In the genomic region with DNA sequence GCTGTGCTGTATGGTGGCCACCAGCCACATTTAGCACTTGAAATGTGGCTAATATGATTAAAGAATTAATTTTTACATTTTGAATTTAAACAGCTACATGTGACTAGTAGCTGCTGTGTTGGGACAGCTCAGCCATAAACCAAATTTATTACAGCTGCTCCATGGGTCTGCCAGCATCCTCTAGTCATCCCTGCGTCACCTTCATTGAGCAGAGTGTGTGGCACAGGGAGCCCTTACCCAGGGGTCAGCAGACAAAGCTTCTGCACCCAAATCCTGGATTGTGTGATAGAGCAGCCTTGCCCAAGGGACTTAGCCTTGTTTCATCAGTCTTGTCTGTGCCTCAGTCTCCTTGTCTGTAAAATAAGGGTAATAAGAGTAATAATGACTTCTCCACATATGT, we compare ENCODE assay signal across 26 cellular contexts. TPM values are rescaled to one million over a fixed set of nuclear protein-coding genes. Genes with fewer than 3 reads are reported as not detected.
"Had no signal": no experiment of that assay in that cellular context is flagged by ENCODE, and none has a peak within 500 bp of the region (broad histone marks: within the 10 kb centered on the region; RNA-seq: fewer than 3 reads in every experiment).

No MANE protein-coding gene starts in this region.

- DNase-seq: cerebellar nuclear complex; dermis blood vessel endothelial cell; endodermal cell; erythroblast; gastrocnemius medialis; heart right ventricle; hypothalamus; kidney glomerular epithelial cell; mucosa of descending colon; naive thymus-derived CD8-positive, alpha-beta T cell; right cardiac atrium; small intestine; stimulated activated CD4-positive, alpha-beta T cell treated with anti-CD3 and anti-CD28 coated beads, Interleukin-12 subunit alpha, Interleukin-12 subunit beta, amount 100 ng/mL, for 4 hours; stimulated activated CD4-positive, alpha-beta T cell treated with anti-CD3 and anti-CD28 coated beads, Interleukin-2, amount 100 ng/mL, for 48 hours; stimulated activated naive CD4-positive, alpha-beta T cell treated with Interleukin-2 at 50 U/mL for 16 hours; upper lobe of left lung had no signal

- H3K4me3 Mint-ChIP-seq: endodermal cell; naive thymus-derived CD8-positive, alpha-beta T cell had no signal

- H3K4me1 Mint-ChIP-seq: naive thymus-derived CD8-positive, alpha-beta T cell had no signal

- H3K9me3 ChIP-seq: gastrocnemius medialis, neutrophil, ovary had no signal

- H3K27ac Mint-ChIP-seq: endodermal cell; naive thymus-derived CD8-positive, alpha-beta T cell had no signal

- H3K4me3 ChIP-seq: gastrocnemius medialis, heart right ventricle, mucosa of descending colon, ovary, upper lobe of left lung had no signal

- FAIRE-seq: colon, endothelial cell of umbilical vein, islet of Langerhans, small intestine had no signal

- H3K36me3 ChIP-seq: gastrocnemius medialis, heart right ventricle, neutrophil, ovary, upper lobe of left lung had no signal

- ATAC-seq: gastrocnemius medialis; heart right ventricle; mucosa of descending colon; naive thymus-derived CD8-positive, alpha-beta T cell; right cardiac atrium had no signal

- H3K27me3 ChIP-seq: heart right ventricle, ovary, upper lobe of left lung had no signal

- H3K27ac ChIP-seq: gastrocnemius medialis, neutrophil, upper lobe of left lung had no signal

RNA-seq across cellular contexts. Expression of a gene that starts 19.4 kb away (rescaled TPM):
- total RNA-seq: dermis blood vessel endothelial cell; endodermal cell; endothelial cell of umbilical vein; fibroblast of lung; gastrocnemius medialis; heart right ventricle; lung microvascular endothelial cell; mucosa of descending colon; naive thymus-derived CD8-positive, alpha-beta T cell; ovary; posterior vena cava; right cardiac atrium; upper lobe of left lung had no signal
- polyA plus RNA-seq: endothelial cell of umbilical vein; fibroblast of lung; heart right ventricle; liver; naive thymus-derived CD8-positive, alpha-beta T cell; neural cell; right cardiac atrium; small intestine had no signal

RNA-seq across cellular contexts. Expression of a gene that starts 37.7 kb away (rescaled TPM):
- polyA plus RNA-seq: neural cell had no signal
